In the genomic region with DNA sequence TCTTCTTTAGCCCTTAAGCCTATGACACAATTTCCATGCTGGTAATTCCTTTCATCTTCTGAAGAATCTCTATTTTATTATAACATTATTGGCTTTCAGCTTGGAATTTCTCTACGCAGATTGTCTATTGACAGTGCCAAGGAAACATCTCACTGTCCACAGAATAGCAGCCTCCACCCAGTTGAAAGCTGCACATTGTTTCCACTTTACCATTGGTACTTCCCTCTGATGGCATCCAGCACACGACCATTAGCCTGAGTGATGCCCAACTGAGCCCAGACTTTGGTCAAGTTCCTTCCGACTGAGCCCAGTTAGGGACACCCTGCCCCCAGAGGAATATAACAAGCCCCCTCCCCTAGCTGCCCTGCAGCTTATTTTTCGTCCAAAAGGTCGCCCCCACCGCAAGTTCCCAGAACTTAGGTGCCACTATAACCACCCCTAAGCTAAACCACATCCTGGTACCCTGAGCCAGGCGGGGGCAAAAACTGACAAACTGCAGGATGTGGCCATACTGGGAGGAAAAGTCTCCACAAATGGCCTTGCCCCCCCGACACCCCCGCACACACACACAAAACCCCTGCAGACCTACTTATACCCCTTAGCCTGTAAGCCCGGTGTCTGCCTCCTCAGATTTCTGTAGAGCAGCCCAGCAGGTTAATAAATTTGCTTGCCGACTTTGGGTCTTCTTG, we compare ENCODE assay signal across 11 cellular contexts. TPM values are rescaled to one million over a fixed set of nuclear protein-coding genes. Genes with fewer than 3 reads are reported as not detected.
DNase-seq lines count a peak whose midpoint lies in the region; ATAC-seq and TF ChIP-seq lines count a peak whose summit lies in the region.
"Had no signal": no experiment of that assay in that cellular context is flagged by ENCODE, and none has a peak within 500 bp of the region (broad histone marks: within the 10 kb centered on the region; RNA-seq: fewer than 3 reads in every experiment).

No MANE protein-coding gene starts in this region.

- peaks cover 80% of the 10 kb centered on the region for H3K36me3 Mint-ChIP-seq in activated CD4-positive, alpha-beta T cell treated with anti-CD3 and anti-CD28 coated beads, Interleukin-2, amount 10 ng/mL, durations not matched to agents 24 days and 14 days (ENCODE audit: low read depth)
- peaks cover 62% of the 10 kb centered on the region for H3K36me3 Mint-ChIP-seq in activated CD4-positive, alpha-beta memory T cell treated with anti-CD3 and anti-CD28 coated beads for 36 hours
- peaks cover 71% of the 10 kb centered on the region for H3K36me3 Mint-ChIP-seq in effector memory CD8-positive, alpha-beta T cell (ENCODE audit: insufficient read depth)
- peaks cover 43% of the 10 kb centered on the region in 2 donors for H3K36me3 Mint-ChIP-seq in stimulated activated naive B cell treated with anti-CD40 and anti-IgM and Interleukin-4, amounts not matched to agents 10 μg/mL and 1 μg/mL and 100 μg/mL, for 72 hours
- H3K36me3 Mint-ChIP-seq: brain had no signal

- peak overlapping the region; percentile 94 for H3K27ac Mint-ChIP-seq in activated CD4-positive, alpha-beta T cell treated with anti-CD3 and anti-CD28 coated beads, Interleukin-2, amount 10 ng/mL, durations not matched to agents 24 days and 14 days
- peak overlapping the region; percentile 86 for H3K27ac Mint-ChIP-seq in activated CD4-positive, alpha-beta memory T cell treated with anti-CD3 and anti-CD28 coated beads for 36 hours
- H3K27ac Mint-ChIP-seq in effector memory CD8-positive, alpha-beta T cell, result peak overlapping the region; percentile 93 to 94
- H3K27ac Mint-ChIP-seq in stimulated activated naive B cell treated with anti-CD40 and anti-IgM and Interleukin-4, amounts not matched to agents 10 μg/mL and 1 μg/mL and 100 μg/mL, for 72 hours, result peak overlapping the region; percentile 3
- H3K27ac Mint-ChIP-seq: brain, HFFc6 had no signal

- H3K9me3 Mint-ChIP-seq in activated CD4-positive, alpha-beta T cell treated with anti-CD3 and anti-CD28 coated beads, Interleukin-2, amount 10 ng/mL, durations not matched to agents 24 days and 14 days, result peaks cover 13% of the 10 kb centered on the region
- peaks cover 6% of the 10 kb centered on the region for H3K9me3 Mint-ChIP-seq in activated CD4-positive, alpha-beta memory T cell treated with anti-CD3 and anti-CD28 coated beads for 36 hours
- no peaks in the 10 kb centered on the region for H3K9me3 Mint-ChIP-seq in effector memory CD8-positive, alpha-beta T cell
- H3K9me3 Mint-ChIP-seq in stimulated activated naive B cell treated with anti-CD40 and anti-IgM and Interleukin-4, amounts not matched to agents 10 μg/mL and 1 μg/mL and 100 μg/mL, for 72 hours, result peaks cover 5 to 9% of the 10 kb centered on the region in 2 donors

- POLR2A ChIA-PET in activated CD4-positive, alpha-beta memory T cell treated with anti-CD3 and anti-CD28 coated beads for 36 hours (lab: Charles Lee), result interaction anchor here (0.6 to 1.1 kb wide), 4 partner anchors 14 to 470 kb away, joined by 3 read pairs; a partner anchor contains a TSS

- no peak overlapping the region for H3K27ac ChIP-seq in smooth muscle cell (ENCODE audit: low read depth)
- H3K27ac ChIP-seq: A549 had no signal

- no peaks in the 10 kb centered on the region for H3K79me2 ChIP-seq in smooth muscle cell (ENCODE audit: low read depth)

- peaks cover 10% of the 10 kb centered on the region for H3F3A ChIP-seq in smooth muscle cell (ENCODE audit: low read depth)

- peak overlapping the region; percentile 78 for H3K4me3 Mint-ChIP-seq in activated CD4-positive, alpha-beta T cell treated with anti-CD3 and anti-CD28 coated beads, Interleukin-2, amount 10 ng/mL, durations not matched to agents 24 days and 14 days
- H3K4me3 Mint-ChIP-seq in activated CD4-positive, alpha-beta memory T cell treated with anti-CD3 and anti-CD28 coated beads for 36 hours, result peak overlapping the region; percentile 60
- H3K4me3 Mint-ChIP-seq in effector memory CD8-positive, alpha-beta T cell, result peak overlapping the region; percentile 78 to 83
- H3K4me3 Mint-ChIP-seq in stimulated activated naive B cell treated with anti-CD40 and anti-IgM and Interleukin-4, amounts not matched to agents 10 μg/mL and 1 μg/mL and 100 μg/mL, for 72 hours, result peak overlapping the region in 1 of 2 donors; percentile 31
- H3K4me3 Mint-ChIP-seq: brain, HFFc6 had no signal

- peaks cover 70% of the 10 kb centered on the region for H3K4me1 Mint-ChIP-seq in activated CD4-positive, alpha-beta T cell treated with anti-CD3 and anti-CD28 coated beads, Interleukin-2, amount 10 ng/mL, durations not matched to agents 24 days and 14 days
- H3K4me1 Mint-ChIP-seq in activated CD4-positive, alpha-beta memory T cell treated with anti-CD3 and anti-CD28 coated beads for 36 hours (ENCODE audit: low read depth), result peaks cover 65% of the 10 kb centered on the region
- peaks cover 58 to 63% of the 10 kb centered on the region in 2 donors for H3K4me1 Mint-ChIP-seq in effector memory CD8-positive, alpha-beta T cell (ENCODE audit: low read depth in 2 of 2)
- peaks cover 10% of the 10 kb centered on the region in 2 donors for H3K4me1 Mint-ChIP-seq in stimulated activated naive B cell treated with anti-CD40 and anti-IgM and Interleukin-4, amounts not matched to agents 10 μg/mL and 1 μg/mL and 100 μg/mL, for 72 hours

- no peaks in the 10 kb centered on the region for H3K27me3 ChIP-seq in smooth muscle cell (ENCODE audit: low read depth)

- H3K27me3 Mint-ChIP-seq in activated CD4-positive, alpha-beta T cell treated with anti-CD3 and anti-CD28 coated beads, Interleukin-2, amount 10 ng/mL, durations not matched to agents 24 days and 14 days, result no peaks in the 10 kb centered on the region
- H3K27me3 Mint-ChIP-seq in activated CD4-positive, alpha-beta memory T cell treated with anti-CD3 and anti-CD28 coated beads for 36 hours, result no peaks in the 10 kb centered on the region
- H3K27me3 Mint-ChIP-seq in effector memory CD8-positive, alpha-beta T cell, result no peaks in the 10 kb centered on the region
- H3K27me3 Mint-ChIP-seq in stimulated activated naive B cell treated with anti-CD40 and anti-IgM and Interleukin-4, amounts not matched to agents 10 μg/mL and 1 μg/mL and 100 μg/mL, for 72 hours, result no peaks in the 10 kb centered on the region
- H3K27me3 Mint-ChIP-seq: brain had no signal

- H3K4me1 ChIP-seq in smooth muscle cell (ENCODE audit: low read depth), result peaks cover 14% of the 10 kb centered on the region
- H3K4me1 ChIP-seq: A549 had no signal

- no peak overlapping the region for H3K9ac ChIP-seq in smooth muscle cell (ENCODE audit: low read depth)

- no peak overlapping the region for H3K4me3 ChIP-seq in smooth muscle cell
- H3K4me3 ChIP-seq: A549 had no signal

- no peak overlapping the region for H2AFZ ChIP-seq in smooth muscle cell (ENCODE audit: low read depth)

- TF ChIP-seq CTCF in smooth muscle cell (IDR thresholded peaks at IDR 0.05; ENCODE audit: borderline replicate concordance, insufficient read depth, poor library complexity, severe bottlenecking), result no peak

- no peaks in the 10 kb centered on the region for H3K9me3 ChIP-seq in smooth muscle cell (replicated peaks; ENCODE audit: low read depth)
- H3K9me3 ChIP-seq: A549 had no signal

- DNase-seq in activated CD4-positive, alpha-beta T cell treated with anti-CD3 and anti-CD28 coated beads, Interleukin-2, amount 10 ng/mL, durations not matched to agents 24 days and 14 days, result peak; percentile 84
- DNase-seq in activated CD4-positive, alpha-beta T cell treated with anti-CD3 and anti-CD28 coated beads for 48 hours, result no peak
- DNase-seq in activated CD4-positive, alpha-beta memory T cell treated with anti-CD3 and anti-CD28 coated beads for 36 hours, result peak; percentile 76
- peak; percentile 43 to 47 (median 45) for DNase-seq in effector memory CD8-positive, alpha-beta T cell
- DNase-seq in stimulated activated naive B cell treated with anti-CD40 and anti-IgM and Interleukin-4, amounts not matched to agents 10 μg/mL and 1 μg/mL and 100 μg/mL, for 72 hours, result no peak
- DNase-seq in NCI-H1417 treated with DMSO at 0.1 percent for 48 hours (lab: John Stamatoyannopoulos, UW) (no peak), SKM-1 (lab: John Stamatoyannopoulos, UW; ENCODE audit: unreplicated experiment) (no peak), smooth muscle cell (lab: John Stamatoyannopoulos, UW; ENCODE audit: unreplicated experiment) (no peak)
- DNase-seq: HFFc6 had no signal

- peak; percentile 87 for ATAC-seq in effector memory CD8-positive, alpha-beta T cell (replicated peaks)
- peak in 1 of 2 donors; percentile 23 for ATAC-seq in stimulated activated naive B cell treated with anti-CD40 and anti-IgM and Interleukin-4, amounts not matched to agents 10 μg/mL and 1 μg/mL and 100 μg/mL, for 72 hours (replicated peaks)
- ATAC-seq: A549 had no signal

- intact Hi-C loops in activated CD4-positive, alpha-beta T cell treated with anti-CD3 and anti-CD28 coated beads, Interleukin-2, amount 10 ng/mL, durations not matched to agents 24 days and 14 days (cut with micrococcal nuclease), result loop anchor here (1.0 kb wide), 2 partner anchors 13 to 60 kb away; a partner anchor contains a TSS
- intact Hi-C loops in activated CD4-positive, alpha-beta memory T cell treated with anti-CD3 and anti-CD28 coated beads for 36 hours (cut with micrococcal nuclease), result loop anchor here (5.0 kb wide), 1 partner anchor 62 kb away; a partner anchor contains a TSS

- H3K4me2 ChIP-seq in smooth muscle cell, result no peak overlapping the region
- H3K4me2 ChIP-seq: A549 had no signal

- WGBS in smooth muscle cell (ENCODE audit: low lambda C conversion rate), result 97% methylated on average over 11 of the region's 11 CpGs

- no peaks in the 10 kb centered on the region for H3K36me3 ChIP-seq in smooth muscle cell (ENCODE audit: low read depth)

- no peaks in the 10 kb centered on the region for H4K20me1 ChIP-seq in smooth muscle cell (ENCODE audit: low read depth)

- CTCF ChIA-PET in activated CD4-positive, alpha-beta memory T cell treated with anti-CD3 and anti-CD28 coated beads for 36 hours (lab: Charles Lee), result interaction anchor here (0.6 to 2.4 kb wide), 6 partner anchors 12 to 174 kb away, joined by 3 to 11 read pairs (median 5); no protein-coding TSS in a partner anchor

RNA-seq across cellular contexts. Expression of a gene that starts 13.2 kb away (rescaled TPM):
- 107 and 110 TPM in 2 replicates for total RNA-seq in activated CD4-positive, alpha-beta T cell treated with anti-CD3 and anti-CD28 coated beads, Interleukin-2, amount 10 ng/mL, durations not matched to agents 24 days and 14 days
- total RNA-seq in activated CD4-positive, alpha-beta memory T cell treated with anti-CD3 and anti-CD28 coated beads for 36 hours, result 10 to 100 TPM; 95.1 to 95.7 TPM
- not detected in 2 replicates for total RNA-seq in smooth muscle cell
- polyA plus RNA-seq in smooth muscle cell, result not detected in 2 replicates

Comparison
In these comparisons a context has a peak if more than half of its experiments do, and no peak if none do; other contexts are left out.
1. DNase-seq: peak in activated CD4-positive, alpha-beta T cell treated with anti-CD3 and anti-CD28 coated beads, Interleukin-2, amount 10 ng/mL, durations not matched to agents 24 days and 14 days (single experiment), activated CD4-positive, alpha-beta memory T cell treated with anti-CD3 and anti-CD28 coated beads for 36 hours (single experiment) and effector memory CD8-positive, alpha-beta T cell (3 of 3); none in activated CD4-positive, alpha-beta T cell treated with anti-CD3 and anti-CD28 coated beads for 48 hours (single experiment), stimulated activated naive B cell treated with anti-CD40 and anti-IgM and Interleukin-4, amounts not matched to agents 10 μg/mL and 1 μg/mL and 100 μg/mL, for 72 hours (single experiment), NCI-H1417 treated with DMSO at 0.1 percent for 48 hours (single experiment), SKM-1 (single experiment) and smooth muscle cell (single experiment).
2. H3K27ac Mint-ChIP-seq: peak in every context shown above with its lines; median percentile 94 in activated CD4-positive, alpha-beta T cell treated with anti-CD3 and anti-CD28 coated beads, Interleukin-2, amount 10 ng/mL, durations not matched to agents 24 days and 14 days; 94 in effector memory CD8-positive, alpha-beta T cell; 86 in activated CD4-positive, alpha-beta memory T cell treated with anti-CD3 and anti-CD28 coated beads for 36 hours; 3 in stimulated activated naive B cell treated with anti-CD40 and anti-IgM and Interleukin-4, amounts not matched to agents 10 μg/mL and 1 μg/mL and 100 μg/mL, for 72 hours.
3. RNA of a gene that starts 13.2 kb away (total RNA-seq): 107 to 110 TPM in activated CD4-positive, alpha-beta T cell treated with anti-CD3 and anti-CD28 coated beads, Interleukin-2, amount 10 ng/mL, durations not matched to agents 24 days and 14 days and 95.1 to 95.7 TPM in activated CD4-positive, alpha-beta memory T cell treated with anti-CD3 and anti-CD28 coated beads for 36 hours; not detected in smooth muscle cell; every median in the first group is over 10 times any median in the second.